In genomic region chr22:48332438-48333322, GRCh38 we compare ENCODE assay signal across 15 cellular contexts.
"Had no signal": no experiment of that assay in that cellular context is flagged by ENCODE, and none has a peak within 500 bp of the region (broad histone marks: within the 10 kb centered on the region; RNA-seq: fewer than 3 reads in every experiment).

No MANE protein-coding gene starts in this region.

- H3K36me3 ChIP-seq: adrenal gland, prostate gland, right atrium auricular region, tibial nerve had no signal

- FAIRE-seq: astrocyte, TTC549 had no signal

- H3K9me3 ChIP-seq: adrenal gland, prostate gland had no signal

- H3K4me3 ChIP-seq: adrenal gland, prostate gland, right atrium auricular region, skin epidermis, tibial nerve had no signal

- H3K27ac ChIP-seq: adrenal gland, prostate gland, right atrium auricular region, skin epidermis, tibial nerve had no signal

- H3K27me3 ChIP-seq: right atrium auricular region, tibial nerve had no signal

- DNase-seq: activated B cell treated with CpG ODN at 0.5 μM for 24 hours; activated CD4-positive, alpha-beta memory T cell treated with anti-CD3 and anti-CD28 coated beads, Interleukin-2, amount 10 ng/mL, durations not matched to agents 7 days and 5 days; activated CD4-positive, alpha-beta T cell treated with anti-CD3 and anti-CD28 coated beads for 4 hours; activated CD8-positive, alpha-beta memory T cell treated with anti-CD3 and anti-CD28 coated beads, Interleukin-2, amount 10 ng/mL, durations not matched to agents 7 days and 5 days; activated naive CD4-positive, alpha-beta T cell treated with anti-CD3 and anti-CD28 coated beads, Interleukin-2, amount 50 U/mL, for 16 hours; adrenal gland; effector memory CD4-positive, alpha-beta T cell; left cardiac atrium had no signal

- ATAC-seq: activated CD8-positive, alpha-beta memory T cell treated with anti-CD3 and anti-CD28 coated beads, Interleukin-2, amount 10 ng/mL, durations not matched to agents 7 days and 5 days; activated T-helper 17 cell treated with anti-CD3 and anti-CD28 coated beads, Interleukin-2, amount 50 U/mL, for 72 hours; left cardiac atrium had no signal

- H3K4me1 ChIP-seq: adrenal gland, prostate gland, right atrium auricular region, tibial nerve had no signal
